ENCODE assay signal across 1 cellular context in the genomic region with DNA sequence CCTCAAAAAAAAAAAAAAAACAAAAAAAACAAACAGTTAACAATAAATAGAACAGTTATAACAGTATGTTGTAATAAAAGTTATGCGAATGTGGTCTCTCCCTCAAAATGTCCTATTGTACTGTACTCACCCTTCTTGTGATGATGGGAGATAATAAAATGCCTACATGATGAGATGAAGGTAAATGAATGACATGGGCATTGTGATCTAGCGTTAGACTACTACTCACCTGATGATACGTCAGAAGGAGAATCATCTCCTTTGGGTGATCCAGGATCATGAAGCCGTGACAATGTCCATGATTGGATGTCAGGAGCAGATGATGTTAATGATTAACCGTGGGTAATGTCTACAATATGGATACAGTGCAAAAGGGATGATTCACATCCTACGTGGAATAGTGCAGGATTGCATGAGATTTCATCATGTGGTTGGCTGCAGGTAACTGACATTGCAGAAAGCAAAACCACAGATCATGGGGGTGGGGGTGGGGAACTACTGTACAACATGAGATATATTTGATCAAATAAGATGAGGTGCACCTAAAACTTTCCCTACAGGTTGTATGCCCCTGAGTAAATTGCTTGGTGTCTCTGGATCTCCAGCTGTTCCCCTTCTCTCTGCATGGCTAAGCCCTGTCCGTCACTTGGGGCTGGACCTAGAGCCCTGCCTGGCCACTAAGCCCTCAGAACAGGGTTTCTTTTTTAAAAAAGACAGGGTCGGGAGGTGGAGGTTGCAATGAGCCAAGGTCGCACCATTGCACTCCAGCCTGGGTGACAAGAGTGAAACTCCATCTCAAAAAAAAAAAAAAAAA.
TF ChIP-seq lines count a peak whose summit lies in the region.

No MANE protein-coding gene starts in this region.

TF ChIP-seq in HepG2, 621 proteins besides CTCF, POLR2A, EP300 and RAD21 (continued from another document):
- TF ChIP-seq ZNF670 (CRISPR knock-in tag; IDR thresholded peaks at IDR 0.05; ENCODE audit: borderline replicate concordance) (no peak; the same call in 1 of the 2 replicates), SMARCC2 (IDR thresholded peaks at IDR 0.05) (0 out of 2 replicates have a peak, but pooled peaks have one; percentile 26), ZNF224 (CRISPR knock-in tag; IDR thresholded peaks at IDR 0.05) (0 out of 2 replicates have a peak, but pooled peaks have one; percentile 9), ZNF431 (CRISPR knock-in tag; IDR thresholded peaks at IDR 0.05; ENCODE audit: borderline replicate concordance, low read depth) (peak; percentile 23; the same call in 1 of the 2 replicates), MYC (CRISPR knock-in tag; IDR thresholded peaks at IDR 0.05; ENCODE audit: borderline replicate concordance) (peak; percentile 39; the same call in 1 of the 2 replicates), TCF7 (IDR thresholded peaks at IDR 0.05; ENCODE audit: low read depth) (peak; percentile 60; the same call in 1 of the 2 replicates), ZNF296 (CRISPR knock-in tag; conservative IDR thresholded peaks at IDR 0.05) (0 out of 2 replicates have a peak, but pooled peaks have one; percentile 42), ZNF12 (CRISPR knock-in tag; IDR thresholded peaks at IDR 0.05) (peak; percentile 81; the same call in 1 of the 2 replicates), ZNF746 (CRISPR knock-in tag; IDR thresholded peaks at IDR 0.05) (peak; percentile 13; the same call in 1 of the 2 replicates)
- TF ChIP-seq, protein P1, sequence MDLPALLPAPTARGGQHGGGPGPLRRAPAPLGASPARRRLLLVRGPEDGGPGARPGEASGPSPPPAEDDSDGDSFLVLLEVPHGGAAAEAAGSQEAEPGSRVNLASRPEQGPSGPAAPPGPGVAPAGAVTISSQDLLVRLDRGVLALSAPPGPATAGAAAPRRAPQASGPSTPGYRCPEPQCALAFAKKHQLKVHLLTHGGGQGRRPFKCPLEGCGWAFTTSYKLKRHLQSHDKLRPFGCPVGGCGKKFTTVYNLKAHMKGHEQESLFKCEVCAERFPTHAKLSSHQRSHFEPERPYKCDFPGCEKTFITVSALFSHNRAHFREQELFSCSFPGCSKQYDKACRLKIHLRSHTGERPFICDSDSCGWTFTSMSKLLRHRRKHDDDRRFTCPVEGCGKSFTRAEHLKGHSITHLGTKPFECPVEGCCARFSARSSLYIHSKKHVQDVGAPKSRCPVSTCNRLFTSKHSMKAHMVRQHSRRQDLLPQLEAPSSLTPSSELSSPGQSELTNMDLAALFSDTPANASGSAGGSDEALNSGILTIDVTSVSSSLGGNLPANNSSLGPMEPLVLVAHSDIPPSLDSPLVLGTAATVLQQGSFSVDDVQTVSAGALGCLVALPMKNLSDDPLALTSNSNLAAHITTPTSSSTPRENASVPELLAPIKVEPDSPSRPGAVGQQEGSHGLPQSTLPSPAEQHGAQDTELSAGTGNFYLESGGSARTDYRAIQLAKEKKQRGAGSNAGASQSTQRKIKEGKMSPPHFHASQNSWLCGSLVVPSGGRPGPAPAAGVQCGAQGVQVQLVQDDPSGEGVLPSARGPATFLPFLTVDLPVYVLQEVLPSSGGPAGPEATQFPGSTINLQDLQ (CRISPR knock-in tag; IDR thresholded peaks at IDR 0.05): no peak
